ENCODE assay signal across 1 cellular context in the genomic region with DNA sequence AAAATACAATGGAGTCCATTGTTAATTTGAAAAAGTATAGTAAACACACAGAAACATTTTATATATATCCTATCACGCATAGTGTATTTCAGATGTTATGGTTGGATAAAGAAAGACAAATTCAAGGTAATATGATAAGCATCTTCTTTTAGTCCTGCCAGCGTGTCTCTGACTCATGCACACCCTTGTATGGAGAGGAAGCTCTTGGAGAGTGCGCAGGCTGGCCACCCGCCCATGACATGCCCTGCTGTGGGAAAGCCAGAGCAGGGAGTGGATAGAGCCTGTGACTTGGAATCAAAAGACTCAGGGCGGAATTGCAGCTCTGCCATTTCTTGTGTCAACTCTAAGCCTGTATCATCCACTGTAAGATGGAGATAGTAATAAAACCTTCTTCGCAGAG.
TF ChIP-seq lines count a peak whose summit lies in the region.

No MANE protein-coding gene starts in this region.

TF ChIP-seq in Ishikawa, 13 proteins besides CTCF, POLR2A, EP300 and RAD21 (continued from another document):
- TF ChIP-seq, protein P1, sequence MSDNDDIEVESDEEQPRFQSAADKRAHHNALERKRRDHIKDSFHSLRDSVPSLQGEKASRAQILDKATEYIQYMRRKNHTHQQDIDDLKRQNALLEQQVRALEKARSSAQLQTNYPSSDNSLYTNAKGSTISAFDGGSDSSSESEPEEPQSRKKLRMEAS (IDR thresholded peaks at IDR 0.05) = 0 out of 2 replicates have a peak, but pooled peaks have one; percentile 15
- 0 out of 2 replicates have a peak, but pooled peaks have one; percentile 36 for TF ChIP-seq TCF12 (IDR thresholded peaks at IDR 0.05; ENCODE audit: low read depth)
